15 cellular contexts compared by ENCODE assay signal in genomic region chr14:105069554-105069886, GRCh38. TPM values are rescaled to one million over a fixed set of nuclear protein-coding genes. Genes with fewer than 3 reads are reported as not detected.
DNase-seq lines count a peak whose midpoint lies in the region; ATAC-seq and TF ChIP-seq lines count a peak whose summit lies in the region.
"Had no signal": no experiment of that assay in that cellular context is flagged by ENCODE, and none has a peak within 500 bp of the region (broad histone marks: within the 10 kb centered on the region; RNA-seq: fewer than 3 reads in every experiment).

No MANE protein-coding gene starts in this region.

- no peak overlapping the region for H3K27ac ChIP-seq in ovary

- peaks cover 52% of the 10 kb centered on the region for H3K4me1 Mint-ChIP-seq in activated CD4-positive, alpha-beta T cell treated with anti-CD3 and anti-CD28 coated beads, Interleukin-2, amount 10 ng/mL, durations not matched to agents 7 days and 5 days
- H3K4me1 Mint-ChIP-seq in activated T-helper 17 cell treated with anti-CD3 and anti-CD28 coated beads, Interleukin-2, amount 50 U/mL, for 72 hours, result peaks cover 26% of the 10 kb centered on the region
- H3K4me1 Mint-ChIP-seq in neural crest cell, result no peaks in the 10 kb centered on the region

- H3K9me3 ChIP-seq in ovary, result no peaks in the 10 kb centered on the region
- H3K9me3 ChIP-seq: heart right ventricle had no signal

- peaks cover 7% of the 10 kb centered on the region for H3K36me3 Mint-ChIP-seq in activated CD4-positive, alpha-beta T cell treated with anti-CD3 and anti-CD28 coated beads, Interleukin-2, amount 10 ng/mL, durations not matched to agents 7 days and 5 days (ENCODE audit: low read depth)
- H3K36me3 Mint-ChIP-seq in activated T-helper 17 cell treated with anti-CD3 and anti-CD28 coated beads, Interleukin-2, amount 50 U/mL, for 72 hours (ENCODE audit: low read depth), result peaks cover 9% of the 10 kb centered on the region
- no peaks in the 10 kb centered on the region for H3K36me3 Mint-ChIP-seq in neural crest cell (ENCODE audit: low read depth)
- H3K36me3 Mint-ChIP-seq: mesothelial cell of epicardium had no signal

- TF ChIP-seq POLR2A in ovary (IDR thresholded peaks at IDR 0.05), result no peak

- no peak for ATAC-seq in activated T-helper 17 cell treated with anti-CD3 and anti-CD28 coated beads, Interleukin-2, amount 50 U/mL, for 72 hours (replicated peaks)

- H3K27me3 ChIP-seq in ovary, result no peaks in the 10 kb centered on the region

- CTCF ChIA-PET in activated CD4-positive, alpha-beta T cell treated with anti-CD3 and anti-CD28 coated beads, Interleukin-2, amount 10 ng/mL, durations not matched to agents 7 days and 5 days (lab: Charles Lee), result no interaction called here

- POLR2A ChIA-PET in activated CD4-positive, alpha-beta T cell treated with anti-CD3 and anti-CD28 coated beads, Interleukin-2, amount 10 ng/mL, durations not matched to agents 7 days and 5 days (lab: Charles Lee), result no interaction called here

- intact Hi-C loops in ovary (cut with DNase I), result no loop called here

- 75 to 79% (median 77%) methylated on average over 10 of the region's 10 CpGs for WGBS in ovary, 3 donors

- H3K9me3 Mint-ChIP-seq in activated CD4-positive, alpha-beta T cell treated with anti-CD3 and anti-CD28 coated beads, Interleukin-2, amount 10 ng/mL, durations not matched to agents 7 days and 5 days, result no peaks in the 10 kb centered on the region
- H3K9me3 Mint-ChIP-seq in activated T-helper 17 cell treated with anti-CD3 and anti-CD28 coated beads, Interleukin-2, amount 50 U/mL, for 72 hours, result no peaks in the 10 kb centered on the region
- no peaks in the 10 kb centered on the region for H3K9me3 Mint-ChIP-seq in neural crest cell
- H3K9me3 Mint-ChIP-seq: mesothelial cell of epicardium had no signal

- peak overlapping the region; percentile 57 for H3K4me3 ChIP-seq in GM12865 (ENCODE audit: low read depth, low read length)
- no peak overlapping the region for H3K4me3 ChIP-seq in foreskin fibroblast (ENCODE audit: low read depth in 1 of 2, low read length in 2 of 2)
- H3K4me3 ChIP-seq in ovary, result no peak overlapping the region
- H3K4me3 ChIP-seq: heart right ventricle, skin epidermis had no signal

- peaks cover 7% of the 10 kb centered on the region for H3K27me3 Mint-ChIP-seq in activated CD4-positive, alpha-beta T cell treated with anti-CD3 and anti-CD28 coated beads, Interleukin-2, amount 10 ng/mL, durations not matched to agents 7 days and 5 days
- no peaks in the 10 kb centered on the region for H3K27me3 Mint-ChIP-seq in activated T-helper 17 cell treated with anti-CD3 and anti-CD28 coated beads, Interleukin-2, amount 50 U/mL, for 72 hours
- peaks cover 2% of the 10 kb centered on the region for H3K27me3 Mint-ChIP-seq in neural crest cell (ENCODE audit: low read depth)

- peak overlapping the region; percentile 46 for H3K27ac Mint-ChIP-seq in activated CD4-positive, alpha-beta T cell treated with anti-CD3 and anti-CD28 coated beads, Interleukin-2, amount 10 ng/mL, durations not matched to agents 7 days and 5 days
- peak overlapping the region; percentile 95 for H3K27ac Mint-ChIP-seq in activated T-helper 17 cell treated with anti-CD3 and anti-CD28 coated beads, Interleukin-2, amount 50 U/mL, for 72 hours
- H3K27ac Mint-ChIP-seq in neural crest cell (ENCODE audit: unreplicated experiment), result peak overlapping the region; percentile 83
- H3K27ac Mint-ChIP-seq: mesothelial cell of epicardium had no signal

- no peaks in the 10 kb centered on the region for H3K36me3 ChIP-seq in ovary
- H3K36me3 ChIP-seq: heart right ventricle had no signal

- TF ChIP-seq EP300 in ovary (IDR thresholded peaks at IDR 0.05), result no peak

- H3K4me3 Mint-ChIP-seq in activated CD4-positive, alpha-beta T cell treated with anti-CD3 and anti-CD28 coated beads, Interleukin-2, amount 10 ng/mL, durations not matched to agents 7 days and 5 days, result no peak overlapping the region
- peak overlapping the region; percentile 76 for H3K4me3 Mint-ChIP-seq in activated T-helper 17 cell treated with anti-CD3 and anti-CD28 coated beads, Interleukin-2, amount 50 U/mL, for 72 hours
- no peak overlapping the region for H3K4me3 Mint-ChIP-seq in neural crest cell
- H3K4me3 Mint-ChIP-seq: mesothelial cell of epicardium had no signal

- TF ChIP-seq CTCF in GM12865 (IDR thresholded peaks at IDR 0.05; ENCODE audit: insufficient read depth, low read depth, low read length, missing control alignments), result no peak
- no peak for TF ChIP-seq CTCF in neural crest cell (conservative IDR thresholded peaks at IDR 0.05)
- no peak for TF ChIP-seq CTCF in foreskin fibroblast (IDR thresholded peaks at IDR 0.05; ENCODE audit: low read depth, low read length)
- no peak for TF ChIP-seq CTCF in ovary (IDR thresholded peaks at IDR 0.05)

- no peak for DNase-seq in activated CD4-positive, alpha-beta T cell treated with anti-CD3 and anti-CD28 coated beads, Interleukin-2, amount 10 ng/mL, durations not matched to agents 7 days and 5 days
- DNase-seq in activated CD4-positive, alpha-beta T cell treated with anti-CD3 and anti-CD28 coated beads for 48 hours, result no peak
- DNase-seq in GM12865 (ENCODE audit: low read depth), result peak; percentile 45
- no peak for DNase-seq in neural crest cell (ENCODE audit: low read depth, low spot score)
- no peak for DNase-seq in foreskin fibroblast
- DNase-seq in ovary, result no peak
- no peak for DNase-seq in SHP77 treated with DMSO at 0.1 percent for 48 hours (lab: John Stamatoyannopoulos, UW)
- DNase-seq: activated CD4-positive, alpha-beta T cell treated with anti-CD3 and anti-CD28 coated beads, Interleukin-2, amount 50 U/mL, for 1 hour; stimulated activated naive CD4-positive, alpha-beta T cell had no signal

- H3K4me1 ChIP-seq in ovary (ENCODE audit: insufficient read depth), result no peaks in the 10 kb centered on the region

RNA-seq across cellular contexts. Expression of gene GPR132, which starts 4.3 kb away (rescaled TPM):
- total RNA-seq in activated CD4-positive, alpha-beta T cell treated with anti-CD3 and anti-CD28 coated beads, Interleukin-2, amount 10 ng/mL, durations not matched to agents 7 days and 5 days, result 10 to 100 TPM; 44.2 to 46.6 TPM
- total RNA-seq in activated T-helper 17 cell treated with anti-CD3 and anti-CD28 coated beads, Interleukin-2, amount 50 U/mL, for 72 hours, result 10 to 100 TPM; 46.5 to 49.5 TPM
- total RNA-seq in neural crest cell (not detected in 2 replicates), ovary (1 to 10 TPM in 1 of 7 donors, under 1 TPM in 6; 0.35 to 2.0 (median 0.79) TPM)
- polyA plus RNA-seq in ovary, result under 1 TPM; 0.27 to 0.45 TPM
- total RNA-seq: A673, bronchial epithelial cell had no signal

RNA-seq across cellular contexts. Expression of gene CDCA4, which starts 48.6 kb away (rescaled TPM):
- 10 to 100 TPM; 53.0 to 56.6 TPM for total RNA-seq in activated CD4-positive, alpha-beta T cell treated with anti-CD3 and anti-CD28 coated beads, Interleukin-2, amount 10 ng/mL, durations not matched to agents 7 days and 5 days
- total RNA-seq in activated T-helper 17 cell treated with anti-CD3 and anti-CD28 coated beads, Interleukin-2, amount 50 U/mL, for 72 hours, result 10 to 100 TPM; 49.2 to 58.6 TPM
- total RNA-seq in neural crest cell (55.0 and 58.2 TPM in 2 replicates), ovary (1 to 10 TPM; 6.3 to 9.4 (median 7.6) TPM)
- polyA plus RNA-seq in ovary, result 1 to 10 TPM; 2.9 to 7.3 TPM

Comparison
In these comparisons a context has a peak if more than half of its experiments do, and no peak if none do; other contexts are left out.
1. RNA of gene GPR132, which starts 4.3 kb away (total RNA-seq): 46.5 to 49.5 TPM in activated T-helper 17 cell treated with anti-CD3 and anti-CD28 coated beads, Interleukin-2, amount 50 U/mL, for 72 hours and 44.2 to 46.6 TPM in activated CD4-positive, alpha-beta T cell treated with anti-CD3 and anti-CD28 coated beads, Interleukin-2, amount 10 ng/mL, durations not matched to agents 7 days and 5 days; 0.35 to 2.0 TPM in ovary and not detected in neural crest cell; every median in the first group is over 10 times any median in the second.
2. Peak in every context shown above with its lines, with median percentiles within 50 percentile points of each other: H3K27ac Mint-ChIP-seq.